Comparison of ENCODE assay signal across 8 cellular contexts in the genomic region with DNA sequence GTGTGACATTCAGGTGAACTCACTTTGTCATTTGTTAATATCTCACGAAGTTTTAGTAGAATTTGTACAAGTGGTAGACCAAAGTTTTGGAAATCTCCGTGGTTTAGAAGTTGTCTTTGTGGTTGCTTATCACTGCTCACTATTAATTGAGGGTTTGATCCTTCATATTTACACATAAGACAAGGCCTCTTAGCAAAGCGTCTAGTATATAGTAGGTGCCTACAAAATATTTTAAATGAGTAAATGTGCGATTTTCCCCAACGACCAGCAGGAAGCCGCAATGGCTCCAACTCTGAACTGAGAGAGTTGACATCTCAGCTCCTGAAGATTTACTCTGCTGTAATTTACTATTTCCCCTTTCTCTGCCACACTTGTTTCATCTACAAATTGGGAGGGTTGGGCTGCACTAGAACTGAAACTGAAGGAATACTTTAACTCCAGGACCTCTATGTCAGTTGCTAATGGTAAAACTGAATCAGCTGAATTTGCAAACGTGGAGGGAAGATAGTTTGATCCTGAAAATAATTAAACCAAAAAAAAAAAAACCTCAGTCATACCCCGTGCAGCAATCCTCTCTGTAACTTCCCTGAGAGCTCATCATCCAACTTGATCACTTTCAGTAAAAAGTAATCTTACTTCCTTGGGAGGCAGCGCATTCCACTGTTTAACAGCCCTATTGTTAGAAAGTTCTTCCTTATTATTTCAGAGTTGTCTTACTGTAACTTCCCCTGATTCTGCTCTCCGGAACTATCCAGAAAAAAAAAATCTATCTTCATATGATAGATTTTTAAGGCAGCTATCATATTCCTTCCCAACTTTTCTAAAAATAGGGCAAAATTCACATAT. TPM values are rescaled to one million over a fixed set of nuclear protein-coding genes. Genes with fewer than 3 reads are reported as not detected.
DNase-seq lines count a peak whose midpoint lies in the region; ATAC-seq, FAIRE-seq and TF ChIP-seq lines count a peak whose summit lies in the region.

No MANE protein-coding gene starts in this region.

- peaks cover 30 to 45% (median 37%) of the 10 kb centered on the region in 7 donors for H3K4me1 Mint-ChIP-seq in naive thymus-derived CD4-positive, alpha-beta T cell

- no peaks in the 10 kb centered on the region for H3K36me3 ChIP-seq in BLaER1
- no peaks in the 10 kb centered on the region for H3K36me3 ChIP-seq in MM.1S (replicated peaks; ENCODE audit: insufficient read depth, low read length)
- H3K36me3 ChIP-seq in naive thymus-derived CD4-positive, alpha-beta T cell (ENCODE audit: control insufficient read depth in 2 of 3, insufficient read depth in 3 of 3, low read length in 3 of 3), result no peaks in the 10 kb centered on the region

- H3K27ac ChIP-seq in BLaER1 (no peak overlapping the region), MM.1S (ENCODE audit: low read length) (peak overlapping the region; percentile 8; the same call in 1 of the 2 replicates), coronary artery (peak overlapping the region in 1 of 2 donors; percentile 96)
- H3K27ac ChIP-seq in naive thymus-derived CD4-positive, alpha-beta T cell (ENCODE audit: low read depth, low read length), result no peak overlapping the region

- FAIRE-seq in GM12891 (lab: Jason Lieb, UNC), result no peak

- peaks cover 36% of the 10 kb centered on the region for H3K79me2 ChIP-seq in MM.1S (ENCODE audit: low read length)

- peaks cover 0 to 3% (median 0%) of the 10 kb centered on the region in 5 donors for H3K36me3 Mint-ChIP-seq in naive thymus-derived CD4-positive, alpha-beta T cell

- H3K9me3 Mint-ChIP-seq in naive thymus-derived CD4-positive, alpha-beta T cell, result no peaks in the 10 kb centered on the region

- POLR2A ChIA-PET in naive thymus-derived CD4-positive, alpha-beta T cell (lab: Charles Lee), result interaction anchor here (0.5 to 0.7 kb wide), 3 partner anchors 9 to 129 kb away, joined by 3 to 6 read pairs (median 4); partner anchors contain the start of gene ADM

- no peak for ATAC-seq in naive thymus-derived CD4-positive, alpha-beta T cell
- ATAC-seq in GM19328 (IDR thresholded peaks at IDR 0.05; ENCODE audit: unreplicated experiment), result no peak
- no peak for ATAC-seq in HG02884 (IDR thresholded peaks at IDR 0.05; ENCODE audit: unreplicated experiment)

- H2AFZ ChIP-seq in MM.1S (ENCODE audit: low read length), result peak overlapping the region; percentile 95

- DNase-seq in MM.1S (no peak), coronary artery (ENCODE audit: low spot score) (no peak), T1000 (lab: John Stamatoyannopoulos, UW) (no peak), GM12891 (ENCODE audit: insufficient read length, low spot score) (no peak)
- DNase-seq in naive thymus-derived CD4-positive, alpha-beta T cell, result peak in 1 of 9 donors; percentile 18

- H3K4me1 ChIP-seq in BLaER1, result peaks cover 15% of the 10 kb centered on the region
- peaks cover 25% of the 10 kb centered on the region for H3K4me1 ChIP-seq in MM.1S (ENCODE audit: low read length)
- peaks cover 16 to 31% of the 10 kb centered on the region in 2 donors for H3K4me1 ChIP-seq in naive thymus-derived CD4-positive, alpha-beta T cell (ENCODE audit: control insufficient read depth in 2 of 2, insufficient read depth in 2 of 2, low read length in 2 of 2)

- H3K4me2 ChIP-seq in BLaER1 (peak overlapping the region; percentile 97), MM.1S (ENCODE audit: low read depth, low read length) (peak overlapping the region; percentile 95)

- TF ChIP-seq CTCF in MM.1S (IDR thresholded peaks at IDR 0.05; ENCODE audit: low read length) (no peak), coronary artery (IDR thresholded peaks at IDR 0.05) (no peak)

- H3K4me3 Mint-ChIP-seq in naive thymus-derived CD4-positive, alpha-beta T cell, result peak overlapping the region; percentile 81 to 92 (median 88)

- peak overlapping the region in 7 of 9 donors; percentile 15 to 83 (median 42) for H3K27ac Mint-ChIP-seq in naive thymus-derived CD4-positive, alpha-beta T cell

- no peak for TF ChIP-seq POLR2A in GM12891 (IDR thresholded peaks at IDR 0.05; ENCODE audit: low read depth, low read length)

- H4K20me1 ChIP-seq in BLaER1, result peaks cover 35% of the 10 kb centered on the region
- no peaks in the 10 kb centered on the region for H4K20me1 ChIP-seq in MM.1S (ENCODE audit: insufficient read depth, low read length)

- no peak overlapping the region for H3K9ac ChIP-seq in BLaER1
- H3K9ac ChIP-seq in MM.1S (ENCODE audit: low read length), result peak overlapping the region; percentile 80; the same call in 1 of the 2 replicates

- no peaks in the 10 kb centered on the region for H3K9me2 ChIP-seq in MM.1S (replicated peaks; ENCODE audit: insufficient read depth, low read length)

- CTCF ChIA-PET in naive thymus-derived CD4-positive, alpha-beta T cell (lab: Charles Lee), result interaction anchor here (0.6 to 1.9 kb wide), 2 partner anchors 10 to 247 kb away, joined by 3 to 10 read pairs; partner anchors contain the start of gene ADM

- peaks cover 80% of the 10 kb centered on the region for H3K27me3 ChIP-seq in BLaER1
- H3K27me3 ChIP-seq in MM.1S (replicated peaks; ENCODE audit: insufficient read depth, low read length), result no peaks in the 10 kb centered on the region
- peaks cover 0 to 2% of the 10 kb centered on the region in 2 donors for H3K27me3 ChIP-seq in naive thymus-derived CD4-positive, alpha-beta T cell (ENCODE audit: control insufficient read depth in 2 of 2, insufficient read depth in 2 of 2, low read length in 2 of 2)

- H3F3A ChIP-seq in MM.1S (ENCODE audit: insufficient read depth, low read length), result peaks cover 21% of the 10 kb centered on the region

- H3K9me3 ChIP-seq in BLaER1 (peaks cover 8% of the 10 kb centered on the region; the same call in 1 of the 2 replicates), MM.1S (replicated peaks; ENCODE audit: insufficient read depth, low read length) (no peaks in the 10 kb centered on the region)
- H3K9me3 ChIP-seq in naive thymus-derived CD4-positive, alpha-beta T cell (ENCODE audit: control insufficient read depth in 2 of 3, low read length in 3 of 3), result no peaks in the 10 kb centered on the region

- H3K4me3 ChIP-seq in BLaER1, result peak overlapping the region; percentile 88
- H3K4me3 ChIP-seq in MM.1S (ENCODE audit: low read length), result peak overlapping the region; percentile 90
- H3K4me3 ChIP-seq in coronary artery, result peak overlapping the region; percentile 93
- H3K4me3 ChIP-seq in naive thymus-derived CD4-positive, alpha-beta T cell (ENCODE audit: low read length), result peak overlapping the region; percentile 73

- intact Hi-C loops in naive thymus-derived CD4-positive, alpha-beta T cell (cut with micrococcal nuclease), result loop anchor here in 1 of 2 donors (5.0 kb wide), 1 partner anchor 1033 kb away; no protein-coding TSS in a partner anchor

- peaks cover 10 to 66% (median 23%) of the 10 kb centered on the region in 5 donors for H3K27me3 Mint-ChIP-seq in naive thymus-derived CD4-positive, alpha-beta T cell

TF ChIP-seq in GM12891, 5 proteins besides CTCF, POLR2A, EP300 and RAD21:
- TF ChIP-seq PAX5 (IDR thresholded peaks at IDR 0.05; ENCODE audit: insufficient read depth, low read length, severe bottlenecking) (no peak), TAF1 (IDR thresholded peaks at IDR 0.05; ENCODE audit: low read depth, low read length) (no peak), SPI1 (IDR thresholded peaks at IDR 0.05; ENCODE audit: low read depth, low read length) (no peak), POU2F2 (IDR thresholded peaks at IDR 0.05; ENCODE audit: low read depth, low read length) (no peak), POLR2AphosphoS5 (IDR thresholded peaks at IDR 0.05; ENCODE audit: low read depth, low read length) (no peak)

RNA-seq across cellular contexts. Expression of gene SBF2, which starts 1.3 kb away (rescaled TPM):
- 10 to 100 TPM in 4 of 5 experiments, 1 to 10 TPM in 1; 8.5 to 35.2 (median 16.1) TPM for total RNA-seq in naive thymus-derived CD4-positive, alpha-beta T cell
- 1 to 10 TPM; 4.2 to 4.4 TPM for polyA plus RNA-seq in naive thymus-derived CD4-positive, alpha-beta T cell
- polyA plus RNA-seq in GM12891 (2012; ENCODE audit: low read depth, missing spikeins), result 1.4 TPM

RNA-seq across cellular contexts. Expression of gene ADM, which starts 9.6 kb away (rescaled TPM):
- 10 to 100 TPM in 1 of 5 experiments, 1 to 10 TPM in 2, under 1 TPM in 2; 0.19 to 27.2 (median 3.8) TPM for total RNA-seq in naive thymus-derived CD4-positive, alpha-beta T cell
- polyA plus RNA-seq in naive thymus-derived CD4-positive, alpha-beta T cell, result not detected
- 2.0 TPM for polyA plus RNA-seq in GM12891 (2012; ENCODE audit: low read depth, missing spikeins)
